ENCODE assay signal across 8 cellular contexts in genomic region chr11:67583319-67584204, GRCh38. TPM values are rescaled to one million over a fixed set of nuclear protein-coding genes. Genes with fewer than 3 reads are reported as not detected.
DNase-seq lines count a peak whose midpoint lies in the region; ATAC-seq lines count a peak whose summit lies in the region.

GSTP1 (plus strand) TSS chr11:67583812; CDS start chr11:67583844, 32 bp downstream.

- H3K4me2 ChIP-seq in mesenchymal stem cell (ENCODE audit: low read length, poor library complexity, severe bottlenecking), result peak within 1 kb of the TSS; percentile 76

- peak within 1 kb of the TSS; percentile 68 for H3K27ac ChIP-seq in effector memory CD4-positive, alpha-beta T cell (ENCODE audit: insufficient read depth, low read length, poor library complexity, severe bottlenecking)
- peak within 1 kb of the TSS; percentile 74 for H3K27ac ChIP-seq in mesenchymal stem cell (ENCODE audit: low read length, poor library complexity, severe bottlenecking)

- H2AK5ac ChIP-seq in mesenchymal stem cell (ENCODE audit: low read length, severe bottlenecking), result peak within 1 kb of the TSS; percentile 65

- no peaks in the 10 kb centered on the region for H3K27me3 ChIP-seq in effector memory CD4-positive, alpha-beta T cell (replicated peaks; ENCODE audit: control insufficient read depth, insufficient read depth, low read length, poor library complexity, severe bottlenecking)
- peaks cover 0 to 32% of the 10 kb centered on the region in 2 experiments for H3K27me3 ChIP-seq in mesenchymal stem cell (ENCODE audit: control insufficient read depth in 1 of 2, insufficient read depth in 1 of 2, low read length in 2 of 2)

- peak within 1 kb of the TSS; percentile 71 for H2BK5ac ChIP-seq in mesenchymal stem cell (ENCODE audit: low read depth, low read length, poor library complexity, severe bottlenecking)

- peak within 1 kb of the TSS; percentile 53 for H3K4me3 ChIP-seq in effector memory CD4-positive, alpha-beta T cell (ENCODE audit: insufficient read depth, low read depth, low read length, poor library complexity, severe bottlenecking)
- peak within 1 kb of the TSS; percentile 84 to 85 for H3K4me3 ChIP-seq in mesenchymal stem cell (ENCODE audit: insufficient read depth in 1 of 2, low read depth in 1 of 2, low read length in 2 of 2)

- WGBS in mesenchymal stem cell, result under 1% methylated on average over 66 of the region's 76 CpGs

- peak within 1 kb of the TSS; percentile 63 for H2BK15ac ChIP-seq in mesenchymal stem cell (ENCODE audit: low read depth, poor library complexity, severe bottlenecking)

- H3K36me3 ChIP-seq in effector memory CD4-positive, alpha-beta T cell (ENCODE audit: control insufficient read depth, insufficient read depth, low read length), result no peaks in the 10 kb centered on the region
- H3K36me3 ChIP-seq in mesenchymal stem cell (ENCODE audit: control insufficient read depth in 1 of 2, insufficient read depth in 2 of 2, low read depth in 1 of 2, low read length in 2 of 2), result peaks cover 23 to 32% of the 10 kb centered on the region in 2 experiments

- H3K4me1 ChIP-seq in effector memory CD4-positive, alpha-beta T cell (ENCODE audit: control insufficient read depth, insufficient read depth, low read length, poor library complexity, severe bottlenecking), result peaks cover 7% of the 10 kb centered on the region
- peaks cover 38% of the 10 kb centered on the region for H3K4me1 ChIP-seq in mesenchymal stem cell (ENCODE audit: control insufficient read depth, insufficient read depth, low read depth, low read length)

- ATAC-seq in GM18498 (IDR thresholded peaks at IDR 0.05; ENCODE audit: unreplicated experiment) (peak; percentile 66), HG03025 (IDR thresholded peaks at IDR 0.05; ENCODE audit: low FRiP score, unreplicated experiment) (peak; percentile 44)

- peak within 1 kb of the TSS; percentile 96 for H2BK120ac ChIP-seq in mesenchymal stem cell (ENCODE audit: low read depth, low read length)

- no peak within 1 kb of the TSS for H3K23ac ChIP-seq in mesenchymal stem cell (ENCODE audit: low read length in 2 of 2)

- H3K14ac ChIP-seq in mesenchymal stem cell (ENCODE audit: low read length in 2 of 2), result peak within 1 kb of the TSS; percentile 14 to 39

- H3K18ac ChIP-seq in mesenchymal stem cell (ENCODE audit: low read depth in 1 of 2, low read length in 2 of 2), result peak within 1 kb of the TSS; percentile 34 to 94

- peak within 1 kb of the TSS in 1 of 2 experiments; percentile 64 for H2BK12ac ChIP-seq in mesenchymal stem cell (ENCODE audit: low read length in 2 of 2)

- DNase-seq in 8988T (peak; percentile 88), NCI-H82 (lab: John Stamatoyannopoulos, UW) (peak; percentile 93), mesenchymal stem cell (peak; percentile 94)
- DNase-seq in activated CD8-positive, alpha-beta memory T cell treated with anti-CD3 and anti-CD28 coated beads for 1 hour (ENCODE audit: extremely low read depth in 1 of 2, low read depth in 1 of 2), result peak; percentile 48 to 69
- DNase-seq in effector memory CD4-positive, alpha-beta T cell, result peak; percentile 57 to 68 (median 60)
- DNase-seq in stimulated activated CD8-positive, alpha-beta memory T cell treated with anti-CD3 and anti-CD28 coated beads, Interleukin-12 subunit alpha, Interleukin-12 subunit beta, amount 100 ng/mL, for 24 hours (ENCODE audit: extremely low read depth), result peak; percentile 61

- peak within 1 kb of the TSS; percentile 58 to 82 for H3K4ac ChIP-seq in mesenchymal stem cell (ENCODE audit: low read depth in 1 of 2, low read length in 2 of 2)

- peak within 1 kb of the TSS; percentile 77 for H4K91ac ChIP-seq in mesenchymal stem cell (ENCODE audit: low read length)

- H2AFZ ChIP-seq in mesenchymal stem cell (ENCODE audit: low read depth, low read length), result no peak within 1 kb of the TSS

- peak within 1 kb of the TSS; percentile 82 for H4K8ac ChIP-seq in mesenchymal stem cell (ENCODE audit: low read length)

- peaks cover 4% of the 10 kb centered on the region for H3K79me1 ChIP-seq in mesenchymal stem cell (replicated peaks; ENCODE audit: low read length, poor library complexity, severe bottlenecking)

- no peaks in the 10 kb centered on the region for H3K9me3 ChIP-seq in effector memory CD4-positive, alpha-beta T cell (ENCODE audit: control insufficient read depth, low read length)
- no peaks in the 10 kb centered on the region for H3K9me3 ChIP-seq in mesenchymal stem cell (ENCODE audit: control insufficient read depth, low read length)

- H3K9ac ChIP-seq in mesenchymal stem cell (ENCODE audit: low read length), result peak within 1 kb of the TSS; percentile 92

RNA-seq across cellular contexts. Expression of gene GSTP1, which starts in this region (rescaled TPM):
- polyA plus RNA-seq in mesenchymal stem cell (2013, experiment 1 of 2), result 535 TPM
- polyA plus RNA-seq in mesenchymal stem cell (2013, experiment 2 of 2), result 543 TPM

Comparison
In these comparisons a context has a peak if more than half of its experiments do, and no peak if none do; other contexts are left out.
1. Peak in every context shown above with its lines: DNase-seq, ATAC-seq, H3K4me3 ChIP-seq and H3K27ac ChIP-seq.